In genomic region chr9:94002316-94003140, GRCh38 we compare ENCODE assay signal across 7 cellular contexts. TPM values are rescaled to one million over a fixed set of nuclear protein-coding genes. Genes with fewer than 3 reads are reported as not detected.
A peak's percentile ranks its signal among the peaks of the same experiment; 100 is the strongest.
DNase-seq lines count a peak whose midpoint lies in the region; ATAC-seq and TF ChIP-seq lines count a peak whose summit lies in the region.

No MANE protein-coding gene starts in this region.

- WGBS in lung, 2 donors, result 31 to 38% methylated on average over 6 of the region's 6 CpGs

- in situ Hi-C loops in brain microvascular endothelial cell (cut with HindIII; ENCODE audit: low pct_ligation_motif_present, low sequenced_read_pairs), result no loop called here

- no peaks in the 10 kb centered on the region for H3K27me3 ChIP-seq in brain microvascular endothelial cell (replicated peaks)
- H3K27me3 ChIP-seq in lung (ENCODE audit: control insufficient read depth, insufficient read depth), result no peaks in the 10 kb centered on the region

- no peak for ATAC-seq in lung (ENCODE audit: insufficient read depth, low FRiP score)
- no peak for ATAC-seq in GM18909 (IDR thresholded peaks at IDR 0.05; ENCODE audit: poor library complexity, unreplicated experiment)
- ATAC-seq in HG03565 (IDR thresholded peaks at IDR 0.05; ENCODE audit: unreplicated experiment), result no peak

- no peak overlapping the region for H3K27ac ChIP-seq in brain microvascular endothelial cell
- H3K27ac ChIP-seq in lung (ENCODE audit: low read depth in 1 of 2, low read length in 1 of 2), result no peak overlapping the region

- no peaks in the 10 kb centered on the region for H3K36me3 ChIP-seq in brain microvascular endothelial cell (replicated peaks)
- H3K36me3 ChIP-seq in lung (ENCODE audit: control insufficient read depth in 2 of 2, insufficient read depth in 2 of 2, low read length in 2 of 2), result no peaks in the 10 kb centered on the region

- no peaks in the 10 kb centered on the region for H3K4me1 ChIP-seq in lung (ENCODE audit: control insufficient read depth in 2 of 2, insufficient read depth in 2 of 2, low read length in 2 of 2)

- no peak overlapping the region for H3K4me3 ChIP-seq in Jurkat, Clone E6-1 (ENCODE audit: low read length)
- H3K4me3 ChIP-seq in brain microvascular endothelial cell (ENCODE audit: low read depth, low read length) (no peak overlapping the region), lung (no peak overlapping the region)

- peak; percentile 56 for DNase-seq in ELF-1 (ENCODE audit: low read depth, low spot score)
- peak; percentile 58 for DNase-seq in Jurkat, Clone E6-1 (ENCODE audit: low read depth, low spot score)
- DNase-seq in NOMO-1 treated with DMSO at 0.1 percent for 48 hours (lab: John Stamatoyannopoulos, UW; ENCODE audit: unreplicated experiment), result peak; percentile 66
- peak; percentile 52 for DNase-seq in brain microvascular endothelial cell
- no peak for DNase-seq in lung (ENCODE audit: low spot score)

- TF ChIP-seq CTCF in brain microvascular endothelial cell (IDR thresholded peaks at IDR 0.05; ENCODE audit: low read depth, low read length, missing control alignments) (peak; percentile 82), lung (IDR thresholded peaks at IDR 0.05; ENCODE audit: control extremely low read depth, extremely low read depth) (peak; percentile 30)

- no peaks in the 10 kb centered on the region for H3K9me3 ChIP-seq in lung (ENCODE audit: control insufficient read depth in 2 of 2, insufficient read depth in 1 of 2, low read length in 1 of 2)

RNA-seq across cellular contexts. Expression of gene BARX1, which starts 47.4 kb away (rescaled TPM):
- not detected for polyA plus RNA-seq in Jurkat, Clone E6-1 (2012; ENCODE audit: insufficient read depth, insufficient read length)
- total RNA-seq in lung, result not detected
- under 1 TPM; 0.08 to 0.09 TPM for polyA plus RNA-seq in lung
